8 cellular contexts compared by ENCODE assay signal in the genomic region with DNA sequence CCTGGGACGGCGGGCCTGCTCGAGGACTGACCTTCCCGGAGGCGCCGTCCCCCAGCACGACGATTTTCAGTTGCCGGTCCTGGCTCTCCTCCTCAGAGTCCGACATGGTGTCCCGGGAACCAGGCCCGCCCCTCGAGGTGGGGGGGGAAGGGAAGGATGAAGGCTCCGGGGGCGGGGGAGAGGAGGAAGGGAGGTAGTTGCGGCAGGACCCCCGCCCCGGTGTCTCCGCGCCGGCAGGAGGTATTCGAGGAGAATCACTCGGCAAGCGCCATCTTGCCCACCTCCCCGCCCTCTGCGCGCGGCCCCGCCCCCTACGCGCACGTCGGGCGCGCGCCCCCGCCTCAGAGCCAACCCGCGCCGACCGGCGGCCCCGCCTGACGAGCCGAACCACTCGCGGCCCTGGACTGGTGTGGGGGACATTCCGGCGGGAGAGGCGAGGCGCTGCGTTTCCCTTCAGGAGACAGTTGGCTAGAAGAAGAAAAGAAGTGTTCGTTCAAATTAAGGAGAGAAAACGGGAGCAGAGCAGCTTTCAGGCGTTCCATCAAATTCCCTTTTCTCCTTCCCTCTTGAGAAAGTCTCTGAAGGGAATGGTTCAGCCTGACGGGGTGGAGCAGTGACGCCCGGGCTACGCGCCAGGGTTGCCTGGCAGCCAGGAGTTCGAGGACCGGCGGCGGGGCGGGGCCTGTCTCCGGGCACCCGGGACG. TPM values are rescaled to one million over a fixed set of nuclear protein-coding genes. Genes with fewer than 3 reads are reported as not detected.
A peak's percentile ranks its signal among the peaks of the same experiment; 100 is the strongest.
DNase-seq lines count a peak whose midpoint lies in the region; ATAC-seq and TF ChIP-seq lines count a peak whose summit lies in the region.

TSS of gene RAB28 (minus strand) at position 296 of the 704 bp plus-strand sequence.

- ATAC-seq in GM21360 (IDR thresholded peaks at IDR 0.05; ENCODE audit: unreplicated experiment) (peak; percentile 94), lower lobe of right lung (peak; percentile 99 to 100)

- peaks cover 11% of the 10 kb centered on the region for H3K27me3 ChIP-seq in lower lobe of right lung (ENCODE audit: low read depth)

- intact Hi-C loops in lower lobe of right lung (cut with DNase I) = no loop called here

- DNase-seq in COLO668 (lab: John Stamatoyannopoulos, UW; ENCODE audit: unreplicated experiment) (peak; percentile 95), HT-29 (ENCODE audit: low spot score) (peak; percentile 95), lower lobe of right lung (peak; percentile 96)
- peak; percentile 82 for DNase-seq in NK-92 treated with Interleukin-12 subunit alpha and Interleukin-12 subunit beta, amount 100 ng/mL, for 24 hours (lab: John Stamatoyannopoulos, UW)
- DNase-seq in activated CD8-positive, alpha-beta memory T cell treated with anti-CD3 and anti-CD28 coated beads for 24 hours = peak; percentile 97
- DNase-seq in effector CD4-positive, alpha-beta T cell = peak; percentile 89
- DNase-seq in stimulated activated CD4-positive, alpha-beta T cell treated with anti-CD3 and anti-CD28 coated beads, TNF-alpha, amount 100 ng/mL, for 1 hour (ENCODE audit: low read depth in 3 of 3, low spot score in 1 of 3) = peak; percentile 75 to 88 (median 88)

- H3K9me3 ChIP-seq in lower lobe of right lung = no peaks in the 10 kb centered on the region

- H3K27ac ChIP-seq in lower lobe of right lung = peak within 1 kb of the TSS; percentile 91

- H3K4me3 ChIP-seq in lower lobe of right lung = peak within 1 kb of the TSS; percentile 84

- H3K4me1 ChIP-seq in lower lobe of right lung = peaks cover 22% of the 10 kb centered on the region

- TF ChIP-seq CTCF in lower lobe of right lung (IDR thresholded peaks at IDR 0.05) = no peak

- H3K36me3 ChIP-seq in lower lobe of right lung = no peaks in the 10 kb centered on the region

RNA-seq across cellular contexts. Expression of gene RAB28, which starts in this region (rescaled TPM):
- 6.4 and 6.7 TPM in 2 replicates for total RNA-seq in HT-29 (2014; rRNA removed; shearing (Covaris generic))
- total RNA-seq in lower lobe of right lung = 18.8 TPM

Comparison
In these comparisons a context has a peak if more than half of its experiments do, and no peak if none do; other contexts are left out.
1. Peak in every context shown above with its lines: DNase-seq, ATAC-seq, H3K4me3 ChIP-seq and H3K27ac ChIP-seq.